Comparison of ENCODE assay signal across 1 cellular context in the genomic region with DNA sequence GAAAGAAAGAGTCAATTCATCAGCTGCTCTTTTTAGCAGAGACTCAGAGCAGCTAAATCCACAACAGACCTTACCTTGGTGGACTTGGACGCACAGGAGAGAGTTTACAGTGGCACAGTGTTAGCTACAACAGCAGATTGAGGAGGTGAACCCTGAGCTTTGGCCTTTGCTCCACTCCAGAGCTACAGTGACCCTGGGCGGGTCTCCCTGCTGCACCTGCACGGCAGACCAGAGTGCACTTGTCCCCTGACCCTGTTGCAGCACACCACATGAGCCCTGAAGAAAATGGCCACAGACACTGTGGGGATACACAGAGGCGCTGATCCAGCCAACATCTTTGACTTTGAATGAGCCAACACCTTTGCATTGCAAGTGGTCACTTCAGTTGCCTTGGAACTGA.
TF ChIP-seq lines count a peak whose summit lies in the region.

No MANE protein-coding gene starts in this region.

TF ChIP-seq in HepG2, 621 proteins besides CTCF, POLR2A, EP300 and RAD21 (continued from another document and continues in another):
- TF ChIP-seq, protein P1, sequence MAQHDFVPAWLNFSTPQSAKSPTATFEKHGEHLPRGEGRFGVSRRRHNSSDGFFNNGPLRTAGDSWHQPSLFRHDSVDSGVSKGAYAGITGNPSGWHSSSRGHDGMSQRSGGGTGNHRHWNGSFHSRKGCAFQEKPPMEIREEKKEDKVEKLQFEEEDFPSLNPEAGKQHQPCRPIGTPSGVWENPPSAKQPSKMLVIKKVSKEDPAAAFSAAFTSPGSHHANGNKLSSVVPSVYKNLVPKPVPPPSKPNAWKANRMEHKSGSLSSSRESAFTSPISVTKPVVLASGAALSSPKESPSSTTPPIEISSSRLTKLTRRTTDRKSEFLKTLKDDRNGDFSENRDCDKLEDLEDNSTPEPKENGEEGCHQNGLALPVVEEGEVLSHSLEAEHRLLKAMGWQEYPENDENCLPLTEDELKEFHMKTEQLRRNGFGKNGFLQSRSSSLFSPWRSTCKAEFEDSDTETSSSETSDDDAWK (CRISPR knock-in tag; IDR thresholded peaks at IDR 0.05), result no peak
- TF ChIP-seq, protein P2, sequence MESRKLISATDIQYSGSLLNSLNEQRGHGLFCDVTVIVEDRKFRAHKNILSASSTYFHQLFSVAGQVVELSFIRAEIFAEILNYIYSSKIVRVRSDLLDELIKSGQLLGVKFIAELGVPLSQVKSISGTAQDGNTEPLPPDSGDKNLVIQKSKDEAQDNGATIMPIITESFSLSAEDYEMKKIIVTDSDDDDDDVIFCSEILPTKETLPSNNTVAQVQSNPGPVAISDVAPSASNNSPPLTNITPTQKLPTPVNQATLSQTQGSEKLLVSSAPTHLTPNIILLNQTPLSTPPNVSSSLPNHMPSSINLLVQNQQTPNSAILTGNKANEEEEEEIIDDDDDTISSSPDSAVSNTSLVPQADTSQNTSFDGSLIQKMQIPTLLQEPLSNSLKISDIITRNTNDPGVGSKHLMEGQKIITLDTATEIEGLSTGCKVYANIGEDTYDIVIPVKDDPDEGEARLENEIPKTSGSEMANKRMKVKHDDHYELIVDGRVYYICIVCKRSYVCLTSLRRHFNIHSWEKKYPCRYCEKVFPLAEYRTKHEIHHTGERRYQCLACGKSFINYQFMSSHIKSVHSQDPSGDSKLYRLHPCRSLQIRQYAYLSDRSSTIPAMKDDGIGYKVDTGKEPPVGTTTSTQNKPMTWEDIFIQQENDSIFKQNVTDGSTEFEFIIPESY (CRISPR knock-in tag; IDR thresholded peaks at IDR 0.05), result peak; percentile 63; the same call in 1 of the 2 replicates
- TF ChIP-seq ZNF430 (CRISPR knock-in tag; IDR thresholded peaks at IDR 0.05) (peak; percentile 73), ZNF17 (CRISPR knock-in tag; IDR thresholded peaks at IDR 0.05) (no peak), RXRB (CRISPR knock-in tag; IDR thresholded peaks at IDR 0.05; ENCODE audit: borderline replicate concordance) (peak; percentile 89), ZNF768 (CRISPR knock-in tag; IDR thresholded peaks at IDR 0.05) (no peak), AGO1 (IDR thresholded peaks at IDR 0.05; ENCODE audit: low read depth, low read length, poor library complexity, severe bottlenecking) (no peak), ZNF431 (CRISPR knock-in tag; IDR thresholded peaks at IDR 0.05; ENCODE audit: borderline replicate concordance, low read depth) (peak; percentile 87), ZC3H4 (CRISPR knock-in tag; IDR thresholded peaks at IDR 0.05; ENCODE audit: borderline replicate concordance) (no peak), ZNF570 (CRISPR knock-in tag; IDR thresholded peaks at IDR 0.05; ENCODE audit: borderline replicate concordance) (no peak), HNRNPL (IDR thresholded peaks at IDR 0.05; ENCODE audit: low read depth, low read length) (no peak), NONO (IDR thresholded peaks at IDR 0.05) (no peak), NONO (CRISPR knock-in tag; conservative IDR thresholded peaks at IDR 0.05) (peak; percentile 72), ZNF678 (CRISPR knock-in tag; IDR thresholded peaks at IDR 0.05) (peak; percentile 73; the same call in 1 of the 2 replicates), NR2F6 (IDR thresholded peaks at IDR 0.05) (peak; percentile 87), NR2F6 (CRISPR knock-in tag; IDR thresholded peaks at IDR 0.05) (peak; percentile 89), ZSCAN31 (CRISPR knock-in tag; IDR thresholded peaks at IDR 0.05; ENCODE audit: low read depth) (peak; percentile 54; the same call in 1 of the 2 replicates), ZMYM2 (CRISPR knock-in tag; IDR thresholded peaks at IDR 0.05) (peak; percentile 98), CC2D1A (CRISPR knock-in tag; IDR thresholded peaks at IDR 0.05) (no peak), ZNF230 (CRISPR knock-in tag; IDR thresholded peaks at IDR 0.05) (peak; percentile 31; the same call in 1 of the 2 replicates), JUN (CRISPR knock-in tag; IDR thresholded peaks at IDR 0.05) (0 out of 2 replicates have a peak, but pooled peaks have one; percentile 41), FOSL1 (CRISPR knock-in tag; IDR thresholded peaks at IDR 0.05; ENCODE audit: borderline replicate concordance) (no peak), MED1 (CRISPR knock-in tag; IDR thresholded peaks at IDR 0.05) (peak; percentile 43; the same call in 1 of the 2 replicates), FOSL2 (CRISPR knock-in tag; IDR thresholded peaks at IDR 0.05) (peak; percentile 17; the same call in 1 of the 2 replicates), NFKBIZ (CRISPR knock-in tag; IDR thresholded peaks at IDR 0.05) (no peak), HDAC1 (CRISPR knock-in tag; IDR thresholded peaks at IDR 0.05) (peak; percentile 90), MIER3 (CRISPR knock-in tag; IDR thresholded peaks at IDR 0.05; ENCODE audit: borderline replicate concordance) (0 out of 2 replicates have a peak, but pooled peaks have one; percentile 30), RARA (CRISPR knock-in tag; IDR thresholded peaks at IDR 0.05) (peak; percentile 74), KAT8 (CRISPR knock-in tag; IDR thresholded peaks at IDR 0.05) (peak; percentile 29; the same call in 1 of the 2 replicates), SAFB2 (CRISPR knock-in tag; IDR thresholded peaks at IDR 0.05; ENCODE audit: borderline replicate concordance, low read depth) (no peak), CEBPB (IDR thresholded peaks at IDR 0.05; ENCODE audit: borderline replicate concordance, low read depth, low read length) (peak; percentile 43; the same call in 1 of the 2 replicates), ZNF329 (CRISPR knock-in tag; IDR thresholded peaks at IDR 0.05; ENCODE audit: low read depth) (no peak), ZNF615 (CRISPR knock-in tag; IDR thresholded peaks at IDR 0.05; ENCODE audit: borderline replicate concordance) (no peak), TARDBP (CRISPR knock-in tag; IDR thresholded peaks at IDR 0.05) (peak; percentile 65; the same call in 1 of the 2 replicates), ZNF605 (CRISPR knock-in tag; IDR thresholded peaks at IDR 0.05) (peak; percentile 36; the same call in 1 of the 2 replicates), TBX2 (CRISPR knock-in tag; IDR thresholded peaks at IDR 0.05; ENCODE audit: borderline replicate concordance) (peak; percentile 66)
- TF ChIP-seq, protein P3, sequence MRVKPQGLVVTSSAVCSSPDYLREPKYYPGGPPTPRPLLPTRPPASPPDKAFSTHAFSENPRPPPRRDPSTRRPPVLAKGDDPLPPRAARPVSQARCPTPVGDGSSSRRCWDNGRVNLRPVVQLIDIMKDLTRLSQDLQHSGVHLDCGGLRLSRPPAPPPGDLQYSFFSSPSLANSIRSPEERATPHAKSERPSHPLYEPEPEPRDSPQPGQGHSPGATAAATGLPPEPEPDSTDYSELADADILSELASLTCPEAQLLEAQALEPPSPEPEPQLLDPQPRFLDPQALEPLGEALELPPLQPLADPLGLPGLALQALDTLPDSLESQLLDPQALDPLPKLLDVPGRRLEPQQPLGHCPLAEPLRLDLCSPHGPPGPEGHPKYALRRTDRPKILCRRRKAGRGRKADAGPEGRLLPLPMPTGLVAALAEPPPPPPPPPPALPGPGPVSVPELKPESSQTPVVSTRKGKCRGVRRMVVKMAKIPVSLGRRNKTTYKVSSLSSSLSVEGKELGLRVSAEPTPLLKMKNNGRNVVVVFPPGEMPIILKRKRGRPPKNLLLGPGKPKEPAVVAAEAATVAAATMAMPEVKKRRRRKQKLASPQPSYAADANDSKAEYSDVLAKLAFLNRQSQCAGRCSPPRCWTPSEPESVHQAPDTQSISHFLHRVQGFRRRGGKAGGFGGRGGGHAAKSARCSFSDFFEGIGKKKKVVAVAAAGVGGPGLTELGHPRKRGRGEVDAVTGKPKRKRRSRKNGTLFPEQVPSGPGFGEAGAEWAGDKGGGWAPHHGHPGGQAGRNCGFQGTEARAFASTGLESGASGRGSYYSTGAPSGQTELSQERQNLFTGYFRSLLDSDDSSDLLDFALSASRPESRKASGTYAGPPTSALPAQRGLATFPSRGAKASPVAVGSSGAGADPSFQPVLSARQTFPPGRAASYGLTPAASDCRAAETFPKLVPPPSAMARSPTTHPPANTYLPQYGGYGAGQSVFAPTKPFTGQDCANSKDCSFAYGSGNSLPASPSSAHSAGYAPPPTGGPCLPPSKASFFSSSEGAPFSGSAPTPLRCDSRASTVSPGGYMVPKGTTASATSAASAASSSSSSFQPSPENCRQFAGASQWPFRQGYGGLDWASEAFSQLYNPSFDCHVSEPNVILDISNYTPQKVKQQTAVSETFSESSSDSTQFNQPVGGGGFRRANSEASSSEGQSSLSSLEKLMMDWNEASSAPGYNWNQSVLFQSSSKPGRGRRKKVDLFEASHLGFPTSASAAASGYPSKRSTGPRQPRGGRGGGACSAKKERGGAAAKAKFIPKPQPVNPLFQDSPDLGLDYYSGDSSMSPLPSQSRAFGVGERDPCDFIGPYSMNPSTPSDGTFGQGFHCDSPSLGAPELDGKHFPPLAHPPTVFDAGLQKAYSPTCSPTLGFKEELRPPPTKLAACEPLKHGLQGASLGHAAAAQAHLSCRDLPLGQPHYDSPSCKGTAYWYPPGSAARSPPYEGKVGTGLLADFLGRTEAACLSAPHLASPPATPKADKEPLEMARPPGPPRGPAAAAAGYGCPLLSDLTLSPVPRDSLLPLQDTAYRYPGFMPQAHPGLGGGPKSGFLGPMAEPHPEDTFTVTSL (CRISPR knock-in tag; IDR thresholded peaks at IDR 0.05; ENCODE audit: borderline replicate concordance), result peak; percentile 78
- TF ChIP-seq, protein P4, sequence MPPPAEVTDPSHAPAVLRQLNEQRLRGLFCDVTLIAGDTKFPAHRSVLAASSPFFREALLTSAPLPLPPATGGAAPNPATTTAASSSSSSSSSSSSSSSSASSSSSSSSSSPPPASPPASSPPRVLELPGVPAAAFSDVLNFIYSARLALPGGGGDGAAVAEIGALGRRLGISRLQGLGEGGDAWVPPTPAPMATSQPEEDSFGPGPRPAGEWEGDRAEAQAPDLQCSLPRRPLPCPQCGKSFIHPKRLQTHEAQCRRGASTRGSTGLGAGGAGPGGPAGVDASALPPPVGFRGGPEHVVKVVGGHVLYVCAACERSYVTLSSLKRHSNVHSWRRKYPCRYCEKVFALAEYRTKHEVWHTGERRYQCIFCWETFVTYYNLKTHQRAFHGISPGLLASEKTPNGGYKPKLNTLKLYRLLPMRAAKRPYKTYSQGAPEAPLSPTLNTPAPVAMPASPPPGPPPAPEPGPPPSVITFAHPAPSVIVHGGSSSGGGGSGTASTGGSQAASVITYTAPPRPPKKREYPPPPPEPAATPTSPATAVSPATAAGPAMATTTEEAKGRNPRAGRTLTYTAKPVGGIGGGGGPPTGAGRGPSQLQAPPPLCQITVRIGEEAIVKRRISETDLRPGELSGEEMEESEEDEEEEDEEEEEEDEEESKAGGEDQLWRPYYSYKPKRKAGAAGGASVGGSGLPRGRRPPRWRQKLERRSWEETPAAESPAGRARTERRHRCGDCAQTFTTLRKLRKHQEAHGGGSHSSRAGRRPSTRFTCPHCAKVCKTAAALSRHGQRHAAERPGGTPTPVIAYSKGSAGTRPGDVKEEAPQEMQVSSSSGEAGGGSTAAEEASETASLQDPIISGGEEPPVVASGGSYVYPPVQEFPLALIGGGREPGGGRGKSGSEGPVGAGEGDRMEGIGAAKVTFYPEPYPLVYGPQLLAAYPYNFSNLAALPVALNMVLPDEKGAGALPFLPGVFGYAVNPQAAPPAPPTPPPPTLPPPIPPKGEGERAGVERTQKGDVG (CRISPR knock-in tag; IDR thresholded peaks at IDR 0.05; ENCODE audit: borderline replicate concordance), result peak; percentile 58; the same call in 1 of the 2 replicates
- TF ChIP-seq, protein P5, sequence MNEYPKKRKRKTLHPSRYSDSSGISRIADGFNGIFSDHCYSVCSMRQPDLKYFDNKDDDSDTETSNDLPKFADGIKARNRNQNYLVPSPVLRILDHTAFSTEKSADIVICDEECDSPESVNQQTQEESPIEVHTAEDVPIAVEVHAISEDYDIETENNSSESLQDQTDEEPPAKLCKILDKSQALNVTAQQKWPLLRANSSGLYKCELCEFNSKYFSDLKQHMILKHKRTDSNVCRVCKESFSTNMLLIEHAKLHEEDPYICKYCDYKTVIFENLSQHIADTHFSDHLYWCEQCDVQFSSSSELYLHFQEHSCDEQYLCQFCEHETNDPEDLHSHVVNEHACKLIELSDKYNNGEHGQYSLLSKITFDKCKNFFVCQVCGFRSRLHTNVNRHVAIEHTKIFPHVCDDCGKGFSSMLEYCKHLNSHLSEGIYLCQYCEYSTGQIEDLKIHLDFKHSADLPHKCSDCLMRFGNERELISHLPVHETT (CRISPR knock-in tag; conservative IDR thresholded peaks at IDR 0.05), result no peak
- TF ChIP-seq, protein P6, sequence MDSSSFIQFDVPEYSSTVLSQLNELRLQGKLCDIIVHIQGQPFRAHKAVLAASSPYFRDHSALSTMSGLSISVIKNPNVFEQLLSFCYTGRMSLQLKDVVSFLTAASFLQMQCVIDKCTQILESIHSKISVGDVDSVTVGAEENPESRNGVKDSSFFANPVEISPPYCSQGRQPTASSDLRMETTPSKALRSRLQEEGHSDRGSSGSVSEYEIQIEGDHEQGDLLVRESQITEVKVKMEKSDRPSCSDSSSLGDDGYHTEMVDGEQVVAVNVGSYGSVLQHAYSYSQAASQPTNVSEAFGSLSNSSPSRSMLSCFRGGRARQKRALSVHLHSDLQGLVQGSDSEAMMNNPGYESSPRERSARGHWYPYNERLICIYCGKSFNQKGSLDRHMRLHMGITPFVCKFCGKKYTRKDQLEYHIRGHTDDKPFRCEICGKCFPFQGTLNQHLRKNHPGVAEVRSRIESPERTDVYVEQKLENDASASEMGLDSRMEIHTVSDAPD (CRISPR knock-in tag; IDR thresholded peaks at IDR 0.05), result no peak
